1 cellular context compared by ENCODE assay signal in genomic region chr6:46218457-46218856, GRCh38.
TF ChIP-seq lines count a peak whose summit lies in the region.

No MANE protein-coding gene starts in this region.

TF ChIP-seq in SK-N-SH, 30 proteins besides CTCF, POLR2A, EP300 and RAD21 (continued from another document):
- TF ChIP-seq CHD2 (IDR thresholded peaks at IDR 0.05; ENCODE audit: low read length, partially characterized antibody) = no peak
- TF ChIP-seq FOXJ3 (CRISPR knock-in tag; IDR thresholded peaks at IDR 0.05) = no peak
- no peak for TF ChIP-seq GATA2 (CRISPR knock-in tag; IDR thresholded peaks at IDR 0.05)
- TF ChIP-seq SIN3A (IDR thresholded peaks at IDR 0.05; ENCODE audit: borderline replicate concordance, low read depth, low read length) = no peak
- no peak for TF ChIP-seq YY1 (IDR thresholded peaks at IDR 0.05; ENCODE audit: low read depth)
- no peak for TF ChIP-seq EZH2phosphoT487 (IDR thresholded peaks at IDR 0.05; ENCODE audit: borderline replicate concordance, low read depth)
- no peak for TF ChIP-seq JUND (IDR thresholded peaks at IDR 0.05)
- TF ChIP-seq RXRA (IDR thresholded peaks at IDR 0.05; ENCODE audit: borderline replicate concordance, low read depth) = no peak
- no peak for TF ChIP-seq USF1 (IDR thresholded peaks at IDR 0.05; ENCODE audit: borderline replicate concordance, low read depth)
- no peak for TF ChIP-seq POLR2AphosphoS5 (IDR thresholded peaks at IDR 0.05; ENCODE audit: low read depth, low read length)
- TF ChIP-seq IRF3 (IDR thresholded peaks at IDR 0.05; ENCODE audit: low read depth, low read length) = no peak
- no peak for TF ChIP-seq TCF12 (IDR thresholded peaks at IDR 0.05)
- TF ChIP-seq MXI1 (IDR thresholded peaks at IDR 0.05; ENCODE audit: low read depth, low read length) = no peak
